In the genomic region with DNA sequence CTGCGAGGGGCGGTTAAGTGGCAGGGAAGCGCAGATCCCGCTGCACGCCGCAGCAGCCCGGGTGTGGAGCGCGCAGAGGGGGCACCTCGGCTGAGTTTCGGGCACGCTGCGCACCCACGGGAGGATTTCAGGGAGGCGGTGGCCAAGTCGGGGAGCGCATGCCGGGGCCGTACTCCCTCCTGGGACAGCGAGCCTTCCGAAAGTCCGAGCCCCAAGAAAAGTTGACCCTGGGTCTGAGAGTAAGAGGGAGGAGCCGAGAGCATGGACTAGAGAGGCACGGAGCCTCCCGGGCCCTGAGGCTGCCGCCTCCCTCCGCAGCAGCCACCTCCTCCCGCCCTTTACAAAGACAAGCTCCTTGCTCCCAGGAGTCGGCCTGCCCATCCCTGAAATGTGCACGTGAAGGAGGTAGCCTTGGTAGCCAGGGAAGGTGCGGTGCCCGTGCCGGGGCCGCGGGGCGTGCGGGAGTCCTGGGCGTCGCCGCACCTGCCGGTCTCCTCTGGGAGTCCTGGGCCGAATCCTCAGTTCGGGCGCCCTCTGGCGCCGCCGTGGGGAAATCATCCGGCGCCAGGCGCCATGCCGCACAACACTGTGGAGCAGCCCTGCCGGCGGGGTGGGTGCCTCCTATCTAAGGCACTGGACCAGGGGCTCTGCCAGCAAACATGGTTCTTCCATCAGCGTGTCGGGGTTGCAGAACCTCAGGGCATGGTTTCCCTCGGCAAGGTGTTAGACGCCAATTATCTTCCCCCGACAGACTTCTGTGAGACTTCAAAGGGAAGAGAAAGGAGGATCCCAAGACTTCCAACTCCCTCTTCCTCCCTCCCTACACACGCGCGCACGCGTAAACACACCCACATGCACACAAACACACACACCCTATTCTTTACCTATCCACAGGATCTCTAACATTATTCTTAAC, we compare ENCODE assay signal across 7 cellular contexts.
A peak's percentile ranks its signal among the peaks of the same experiment; 100 is the strongest.
DNase-seq lines count a peak whose midpoint lies in the region; ATAC-seq, FAIRE-seq and TF ChIP-seq lines count a peak whose summit lies in the region.

No MANE protein-coding gene starts in this region.

- intact Hi-C loops in K562 (cut with micrococcal nuclease): loop anchor here (1.0 to 5.0 kb wide), 2 partner anchors 237 to 465 kb away; no protein-coding TSS in a partner anchor

- no peaks in the 10 kb centered on the region for H3K9me3 ChIP-seq in K562 (replicated peaks; ENCODE audit: control insufficient read depth, insufficient read depth, low read depth, low read length)
- no peaks in the 10 kb centered on the region for H3K9me3 ChIP-seq in iPS-18a (ENCODE audit: control insufficient read depth, low read depth, low read length)
- H3K9me3 ChIP-seq in skeletal muscle satellite cell (replicated peaks; ENCODE audit: low read length): no peaks in the 10 kb centered on the region

- peak; percentile 67 to 81 for TF ChIP-seq RAD21 in K562 (CRISPR knock-in tag; conservative IDR thresholded peaks at IDR 0.05 in 1 of 2, IDR thresholded peaks at IDR 0.05 in 1 of 2)

- H3K36me3 ChIP-seq in K562 (ENCODE audit: control insufficient read depth, insufficient read depth, low read length): no peaks in the 10 kb centered on the region
- H3K36me3 ChIP-seq in iPS-18a (ENCODE audit: control insufficient read depth, low read depth, low read length): no peaks in the 10 kb centered on the region
- H3K36me3 ChIP-seq in skeletal muscle satellite cell (ENCODE audit: insufficient read depth, low read length): no peaks in the 10 kb centered on the region

- H4K20me1 ChIP-seq in K562 (replicated peaks; ENCODE audit: control insufficient read depth, insufficient read depth, low read length): no peaks in the 10 kb centered on the region

- CTCF ChIA-PET in K562 (lab: Yijun Ruan, JAX; ENCODE audit: low intra/inter-chr PET ratio): interaction anchor here (0.6 to 2.1 kb wide), 3 partner anchors 239 to 495 kb away, joined by 4 to 13 read pairs (median 4); no protein-coding TSS in a partner anchor

- H3K27me3 ChIP-seq in K562 (ENCODE audit: control insufficient read depth in 2 of 2, insufficient read depth in 2 of 2, low read length in 2 of 2) (peaks cover 0 to 6% of the 10 kb centered on the region in 2 experiments; a peak in 1 of 5 replicates), iPS-18a (ENCODE audit: control insufficient read depth, insufficient read depth, low read length) (peaks cover 16% of the 10 kb centered on the region), skeletal muscle satellite cell (ENCODE audit: control insufficient read depth, insufficient read depth, low read length) (no peaks in the 10 kb centered on the region)

- peak; percentile 100 for ATAC-seq in HG02759 (IDR thresholded peaks at IDR 0.05; ENCODE audit: unreplicated experiment)
- ATAC-seq in K562: peak; percentile 100

- no peak for TF ChIP-seq POLR2A in GM12891 (IDR thresholded peaks at IDR 0.05; ENCODE audit: low read depth, low read length)
- no peak for TF ChIP-seq POLR2A in K562 (conservative IDR thresholded peaks at IDR 0.05)

- BruUV-seq in K562 (replicated peaks; lab: Mats Ljungman, UMichigan): no TSS peak

- no peak overlapping the region for H3K9ac ChIP-seq in K562 (ENCODE audit: insufficient read depth in 1 of 2, low read depth in 2 of 2, low read length in 2 of 2)
- peak overlapping the region; percentile 62 for H3K9ac ChIP-seq in iPS-18a (ENCODE audit: low read length)
- H3K9ac ChIP-seq in skeletal muscle satellite cell (ENCODE audit: low read depth, low read length): peak overlapping the region; percentile 62

- peak overlapping the region; percentile 70 for H2AFZ ChIP-seq in K562 (ENCODE audit: low read depth, low read length)

- TF ChIP-seq EP300 in K562 (IDR thresholded peaks at IDR 0.05; ENCODE audit: low read length): no peak

- peak overlapping the region; percentile 18; the same call in 1 of the 2 replicates for H3K4me2 ChIP-seq in K562 (ENCODE audit: insufficient read depth, low read length)
- H3K4me2 ChIP-seq in skeletal muscle satellite cell (ENCODE audit: low read length): peak overlapping the region; percentile 95

- no peak overlapping the region for H3K27ac ChIP-seq in K562 (ENCODE audit: extremely low read depth, low read depth, low read length)
- H3K27ac ChIP-seq in iPS-18a (ENCODE audit: low read length): no peak overlapping the region

- 7% methylated on average over 44 of the region's 63 CpGs for WGBS in K562 (ENCODE audit: insufficient coverage, low coverage, missing lambda C conversion rate)

- FAIRE-seq in GM12891 (lab: Jason Lieb, UNC) (peak; percentile 95), K562 (lab: Jason Lieb, UNC) (no peak)

- in situ Hi-C loops in K562 (cut with MboI): loop anchor here (10.0 kb wide), 1 partner anchor 469 kb away; no protein-coding TSS in a partner anchor

- no peaks in the 10 kb centered on the region for H3K79me2 ChIP-seq in K562 (ENCODE audit: control insufficient read depth, insufficient read depth, low read length)

- H3K9me1 ChIP-seq in K562 (ENCODE audit: control insufficient read depth, insufficient read depth, low read length): peaks cover 3% of the 10 kb centered on the region

- H3K4me3 ChIP-seq in K562 (no peak overlapping the region), iPS-18a (ENCODE audit: low read length) (peak overlapping the region; percentile 82), skeletal muscle satellite cell (ENCODE audit: low read length) (peak overlapping the region; percentile 72)

- DNase-seq in GM12891 (ENCODE audit: insufficient read length, low spot score): peak; percentile 91
- DNase-seq in NCI-H1417 (lab: John Stamatoyannopoulos, UW): peak; percentile 70 to 90 (median 88)
- DNase-seq in T-helper 9 cell: peak; percentile 2
- DNase-seq in K562 (ENCODE audit: extremely low read depth in 1 of 4, low spot score in 3 of 4): peak; percentile 68 to 84 (median 70)

- POLR2A ChIA-PET in K562 (lab: Yijun Ruan, JAX): interaction anchor here (0.6 kb wide), 1 partner anchor 462 kb away, joined by 4 read pairs; no protein-coding TSS in a partner anchor

- H3K4me1 ChIP-seq in K562 (replicated peaks in 1 of 2; ENCODE audit: control insufficient read depth in 2 of 2, insufficient read depth in 2 of 2, low read length in 2 of 2) (peaks cover 0 to 8% of the 10 kb centered on the region in 2 experiments; a peak in 3 of 5 replicates), iPS-18a (ENCODE audit: control insufficient read depth, low read depth, low read length) (peaks cover 7% of the 10 kb centered on the region), skeletal muscle satellite cell (ENCODE audit: control insufficient read depth, insufficient read depth, low read length) (peaks cover 50% of the 10 kb centered on the region)

- peak; percentile 79 to 89 (median 82) for TF ChIP-seq CTCF in K562 (IDR thresholded peaks at IDR 0.05 in 2 of 3, conservative IDR thresholded peaks at IDR 0.05 in 1 of 3; ENCODE audit: insufficient read depth in 2 of 3, low read depth in 1 of 3, low read length in 3 of 3)

TF ChIP-seq in GM12891, 5 proteins besides CTCF, POLR2A, EP300 and RAD21:
- TF ChIP-seq PAX5 (IDR thresholded peaks at IDR 0.05; ENCODE audit: insufficient read depth, low read length, severe bottlenecking) (no peak), POLR2AphosphoS5 (IDR thresholded peaks at IDR 0.05; ENCODE audit: low read depth, low read length) (no peak), SPI1 (IDR thresholded peaks at IDR 0.05; ENCODE audit: low read depth, low read length) (no peak), TAF1 (IDR thresholded peaks at IDR 0.05; ENCODE audit: low read depth, low read length) (no peak), POU2F2 (IDR thresholded peaks at IDR 0.05; ENCODE audit: low read depth, low read length) (no peak)
TF ChIP-seq in GM12891: peak in this region for 0.

Comparison
In these comparisons a context has a peak if more than half of its experiments do, and no peak if none do; other contexts are left out.
1. DNase-seq: peak in every context shown above with its lines; median percentile 91 in GM12891; 88 in NCI-H1417; 70 in K562; 2 in T-helper 9 cell.
2. H3K9ac ChIP-seq: peak in iPS-18a (single experiment) and skeletal muscle satellite cell (single experiment); none in K562 (0 of 2).